1 cellular context compared by ENCODE assay signal in genomic region chr2:110752871-110753270, GRCh38.
TF ChIP-seq lines count a peak whose summit lies in the region.

No MANE protein-coding gene starts in this region.

TF ChIP-seq in H1, 55 proteins besides CTCF, POLR2A, EP300 and RAD21:
- TF ChIP-seq, protein P1, sequence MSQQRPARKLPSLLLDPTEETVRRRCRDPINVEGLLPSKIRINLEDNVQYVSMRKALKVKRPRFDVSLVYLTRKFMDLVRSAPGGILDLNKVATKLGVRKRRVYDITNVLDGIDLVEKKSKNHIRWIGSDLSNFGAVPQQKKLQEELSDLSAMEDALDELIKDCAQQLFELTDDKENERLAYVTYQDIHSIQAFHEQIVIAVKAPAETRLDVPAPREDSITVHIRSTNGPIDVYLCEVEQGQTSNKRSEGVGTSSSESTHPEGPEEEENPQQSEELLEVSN (IDR thresholded peaks at IDR 0.05): no peak
- TF ChIP-seq, protein P2, sequence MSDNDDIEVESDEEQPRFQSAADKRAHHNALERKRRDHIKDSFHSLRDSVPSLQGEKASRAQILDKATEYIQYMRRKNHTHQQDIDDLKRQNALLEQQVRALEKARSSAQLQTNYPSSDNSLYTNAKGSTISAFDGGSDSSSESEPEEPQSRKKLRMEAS (IDR thresholded peaks at IDR 0.05): no peak
- no peak for TF ChIP-seq JUND (IDR thresholded peaks at IDR 0.05; ENCODE audit: low read length)
- TF ChIP-seq SIRT6 (IDR thresholded peaks at IDR 0.05; ENCODE audit: low read length): no peak
- no peak for TF ChIP-seq CBX8 (IDR thresholded peaks at IDR 0.05; ENCODE audit: borderline replicate concordance, low read depth, low read length)
- no peak for TF ChIP-seq CEBPB (IDR thresholded peaks at IDR 0.05; ENCODE audit: low read depth, low read length)
- no peak for TF ChIP-seq YY1 (IDR thresholded peaks at IDR 0.05; ENCODE audit: low read depth, low read length)
- no peak for TF ChIP-seq ZNF274 (IDR thresholded peaks at IDR 0.05; ENCODE audit: borderline replicate concordance, extremely low read depth, low read length)
- no peak for TF ChIP-seq BCL11A (IDR thresholded peaks at IDR 0.05; ENCODE audit: low read depth in 2 of 2, low read length in 2 of 2)
- no peak for TF ChIP-seq TEAD4 (IDR thresholded peaks at IDR 0.05; ENCODE audit: low read depth, low read length)
- TF ChIP-seq USF2 (IDR thresholded peaks at IDR 0.05; ENCODE audit: low read length): no peak
- TF ChIP-seq EZH2 (IDR thresholded peaks at IDR 0.05; ENCODE audit: low read depth, low read length, severe bottlenecking): no peak
- TF ChIP-seq, protein P3, sequence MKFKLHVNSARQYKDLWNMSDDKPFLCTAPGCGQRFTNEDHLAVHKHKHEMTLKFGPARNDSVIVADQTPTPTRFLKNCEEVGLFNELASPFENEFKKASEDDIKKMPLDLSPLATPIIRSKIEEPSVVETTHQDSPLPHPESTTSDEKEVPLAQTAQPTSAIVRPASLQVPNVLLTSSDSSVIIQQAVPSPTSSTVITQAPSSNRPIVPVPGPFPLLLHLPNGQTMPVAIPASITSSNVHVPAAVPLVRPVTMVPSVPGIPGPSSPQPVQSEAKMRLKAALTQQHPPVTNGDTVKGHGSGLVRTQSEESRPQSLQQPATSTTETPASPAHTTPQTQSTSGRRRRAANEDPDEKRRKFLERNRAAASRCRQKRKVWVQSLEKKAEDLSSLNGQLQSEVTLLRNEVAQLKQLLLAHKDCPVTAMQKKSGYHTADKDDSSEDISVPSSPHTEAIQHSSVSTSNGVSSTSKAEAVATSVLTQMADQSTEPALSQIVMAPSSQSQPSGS (IDR thresholded peaks at IDR 0.05; ENCODE audit: low read length): no peak
